In the genomic region with DNA sequence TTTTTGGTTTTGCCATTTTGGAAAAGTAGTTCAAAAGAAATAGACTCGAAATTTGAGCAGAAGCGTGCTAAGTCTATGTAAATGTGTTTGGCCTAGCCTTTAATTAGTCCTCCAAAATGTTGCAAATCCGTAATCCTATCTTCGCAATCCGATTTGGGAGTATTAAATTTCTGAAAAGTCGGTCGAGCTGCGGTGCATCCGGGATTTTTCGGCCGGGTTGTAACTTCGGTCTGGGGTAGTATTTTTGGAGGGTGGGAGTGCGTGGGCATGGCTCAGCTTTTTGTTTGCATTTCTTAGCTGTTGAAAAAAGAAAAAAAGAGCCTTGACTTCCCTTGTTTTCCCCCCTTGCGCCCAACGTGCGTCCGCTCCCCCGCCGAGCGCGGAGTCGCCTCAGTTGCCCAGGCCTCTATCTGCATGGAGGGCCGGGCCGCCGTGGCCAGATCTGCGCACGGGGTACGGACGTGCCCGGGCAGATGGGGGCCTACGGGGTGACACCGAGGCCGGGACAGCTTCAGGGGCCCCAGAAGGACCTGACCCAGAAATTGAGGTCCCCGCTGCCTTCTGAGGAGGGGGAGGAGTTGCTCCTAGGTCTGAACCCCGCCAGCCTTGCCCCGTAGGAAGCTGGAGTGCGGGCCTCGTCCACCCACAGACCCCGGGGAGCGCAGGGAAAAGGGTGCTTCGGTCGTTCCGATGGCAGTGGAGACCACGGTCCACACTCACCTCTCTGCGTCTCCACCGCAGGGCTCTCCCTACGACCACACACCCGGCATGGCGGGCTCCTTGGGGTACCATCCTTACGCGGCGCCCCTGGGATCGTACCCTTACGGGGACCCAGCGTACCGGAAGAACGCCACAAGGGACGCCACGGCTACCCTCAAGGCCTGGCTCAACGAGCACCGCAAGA, we compare ENCODE assay signal across 10 cellular contexts. TPM values are rescaled to one million over a fixed set of nuclear protein-coding genes. Genes with fewer than 3 reads are reported as not detected.
DNase-seq lines count a peak whose midpoint lies in the region; ATAC-seq and TF ChIP-seq lines count a peak whose summit lies in the region.
"Had no signal": no experiment of that assay in that cellular context is flagged by ENCODE, and none has a peak within 500 bp of the region (broad histone marks: within the 10 kb centered on the region; RNA-seq: fewer than 3 reads in every experiment).

No MANE protein-coding gene starts in this region.

- H3K9me3 ChIP-seq in hepatocyte (ENCODE audit: low read depth) (no peaks in the 10 kb centered on the region), thymus (ENCODE audit: control insufficient read depth) (peaks cover 1% of the 10 kb centered on the region)

- peaks cover 5% of the 10 kb centered on the region for H3K36me3 Mint-ChIP-seq in activated T-cell treated with anti-CD3 and anti-CD28 coated beads, Interleukin-2, amount 50 U/mL, for 24 hours (ENCODE audit: low read depth)
- H3K36me3 Mint-ChIP-seq in activated CD8-positive, alpha-beta T cell treated with anti-CD3 and anti-CD28 coated beads for 36 hours (ENCODE audit: low read depth), result peaks cover 10% of the 10 kb centered on the region

- peaks cover 6% of the 10 kb centered on the region for H3K9me3 Mint-ChIP-seq in activated T-cell treated with anti-CD3 and anti-CD28 coated beads, Interleukin-2, amount 50 U/mL, for 24 hours
- no peaks in the 10 kb centered on the region for H3K9me3 Mint-ChIP-seq in activated CD8-positive, alpha-beta T cell treated with anti-CD3 and anti-CD28 coated beads for 36 hours

- H3K4me2 ChIP-seq in hepatocyte, result peak overlapping the region; percentile 91

- DNase-seq in activated T-cell treated with anti-CD3 and anti-CD28 coated beads, Interleukin-2, amount 50 U/mL, for 24 hours, result no peak
- DNase-seq in activated T-cell treated with anti-CD3 and anti-CD28 coated beads, Interleukin-2, amount 50 U/mL, for 1 hour, result no peak
- no peak for DNase-seq in activated CD8-positive, alpha-beta T cell treated with anti-CD3 and anti-CD28 coated beads for 36 hours
- DNase-seq in hepatocyte (ENCODE audit: low spot score) (no peak), T1000 (lab: John Stamatoyannopoulos, UW) (no peak)
- DNase-seq: GF-D8, IMR-90 had no signal

- peaks cover 81% of the 10 kb centered on the region for H3K27me3 Mint-ChIP-seq in activated T-cell treated with anti-CD3 and anti-CD28 coated beads, Interleukin-2, amount 50 U/mL, for 24 hours
- H3K27me3 Mint-ChIP-seq in activated CD8-positive, alpha-beta T cell treated with anti-CD3 and anti-CD28 coated beads for 36 hours, result peaks cover 68% of the 10 kb centered on the region

- H3K4me1 Mint-ChIP-seq in activated T-cell treated with anti-CD3 and anti-CD28 coated beads, Interleukin-2, amount 50 U/mL, for 24 hours (ENCODE audit: low read depth), result peaks cover 42% of the 10 kb centered on the region
- H3K4me1 Mint-ChIP-seq in activated CD8-positive, alpha-beta T cell treated with anti-CD3 and anti-CD28 coated beads for 36 hours (ENCODE audit: low read depth), result peaks cover 43% of the 10 kb centered on the region

- H3K36me3 ChIP-seq in hepatocyte (replicated peaks; ENCODE audit: insufficient read depth, low read depth) (no peaks in the 10 kb centered on the region), thymus (ENCODE audit: control insufficient read depth, insufficient read depth) (no peaks in the 10 kb centered on the region)

- peak overlapping the region; percentile 74 for H3K27ac Mint-ChIP-seq in activated T-cell treated with anti-CD3 and anti-CD28 coated beads, Interleukin-2, amount 50 U/mL, for 24 hours
- no peak overlapping the region for H3K27ac Mint-ChIP-seq in activated CD8-positive, alpha-beta T cell treated with anti-CD3 and anti-CD28 coated beads for 36 hours

- intact Hi-C loops in activated CD8-positive, alpha-beta T cell treated with anti-CD3 and anti-CD28 coated beads for 36 hours (cut with micrococcal nuclease), result no loop called here

- H4K20me1 ChIP-seq in hepatocyte (ENCODE audit: insufficient read depth, poor library complexity, severe bottlenecking), result peaks cover 17% of the 10 kb centered on the region

- H3K79me2 ChIP-seq in hepatocyte, result peaks cover 31% of the 10 kb centered on the region

- H2AFZ ChIP-seq in hepatocyte, result peak overlapping the region; percentile 48

- TF ChIP-seq CTCF in activated CD8-positive, alpha-beta T cell treated with anti-CD3 and anti-CD28 coated beads for 36 hours (IDR thresholded peaks at IDR 0.05), result no peak
- TF ChIP-seq CTCF in hepatocyte (IDR thresholded peaks at IDR 0.05; ENCODE audit: poor library complexity), result no peak

- H3K27me3 ChIP-seq in hepatocyte, result peaks cover 59% of the 10 kb centered on the region
- H3K27me3 ChIP-seq in thymus (ENCODE audit: control insufficient read depth, insufficient read depth), result peaks cover 59% of the 10 kb centered on the region

- H3K9me2 ChIP-seq in hepatocyte (replicated peaks; ENCODE audit: insufficient read depth), result no peaks in the 10 kb centered on the region

- peak overlapping the region; percentile 41 for H3K4me3 Mint-ChIP-seq in activated T-cell treated with anti-CD3 and anti-CD28 coated beads, Interleukin-2, amount 50 U/mL, for 24 hours
- peak overlapping the region; percentile 23 for H3K4me3 Mint-ChIP-seq in activated CD8-positive, alpha-beta T cell treated with anti-CD3 and anti-CD28 coated beads for 36 hours

- POLR2A ChIA-PET in activated CD8-positive, alpha-beta T cell treated with anti-CD3 and anti-CD28 coated beads for 36 hours (lab: Charles Lee), result no interaction called here

- ATAC-seq in activated CD8-positive, alpha-beta T cell treated with anti-CD3 and anti-CD28 coated beads for 36 hours, result no peak
- no peak for ATAC-seq in activated CD4-positive, CD25-positive, alpha-beta regulatory T cell treated with anti-CD3 and anti-CD28 coated beads, Interleukin-2, amount 50 U/mL, for 24 hours
- no peak for ATAC-seq in HG03196 (IDR thresholded peaks at IDR 0.05; ENCODE audit: unreplicated experiment)

- H3K27ac ChIP-seq in hepatocyte (peak overlapping the region; percentile 66), thymus (ENCODE audit: low read depth) (no peak overlapping the region)

- CTCF ChIA-PET in activated CD8-positive, alpha-beta T cell treated with anti-CD3 and anti-CD28 coated beads for 36 hours (lab: Charles Lee), result interaction anchor here (1.4 kb wide), 1 partner anchor 1041 kb away, joined by 3 read pairs; no protein-coding TSS in a partner anchor

- 6% methylated on average over 61 of the region's 61 CpGs for WGBS in hepatocyte (ENCODE audit: low lambda C conversion rate, missing lambda C conversion rate)
- WGBS in thymus, result 13% methylated on average over 61 of the region's 61 CpGs

- peaks cover 17% of the 10 kb centered on the region for H3K4me1 ChIP-seq in hepatocyte (ENCODE audit: insufficient read depth)
- H3K4me1 ChIP-seq in thymus (ENCODE audit: control insufficient read depth, insufficient read depth, low read length), result peaks cover 34% of the 10 kb centered on the region

- H3K4me3 ChIP-seq in hepatocyte, result peak overlapping the region; percentile 68
- H3K4me3 ChIP-seq in thymus (ENCODE audit: low read length), result peak overlapping the region; percentile 55

RNA-seq across cellular contexts. Expression of a gene that starts 1.3 kb away (rescaled TPM):
- total RNA-seq in activated CD8-positive, alpha-beta T cell treated with anti-CD3 and anti-CD28 coated beads for 36 hours, result under 1 TPM; 0.14 to 0.34 TPM
- total RNA-seq in hepatocyte, result 3.2 and 5.3 TPM in 2 replicates
- 1.7 and 2.7 TPM in 2 replicates for polyA plus RNA-seq in hepatocyte
- 0.87 TPM for polyA plus RNA-seq in thymus
- total RNA-seq: IMR-90 had no signal
- polyA plus RNA-seq: IMR-90 had no signal
